ENCODE assay signal across 25 cellular contexts in the genomic region with DNA sequence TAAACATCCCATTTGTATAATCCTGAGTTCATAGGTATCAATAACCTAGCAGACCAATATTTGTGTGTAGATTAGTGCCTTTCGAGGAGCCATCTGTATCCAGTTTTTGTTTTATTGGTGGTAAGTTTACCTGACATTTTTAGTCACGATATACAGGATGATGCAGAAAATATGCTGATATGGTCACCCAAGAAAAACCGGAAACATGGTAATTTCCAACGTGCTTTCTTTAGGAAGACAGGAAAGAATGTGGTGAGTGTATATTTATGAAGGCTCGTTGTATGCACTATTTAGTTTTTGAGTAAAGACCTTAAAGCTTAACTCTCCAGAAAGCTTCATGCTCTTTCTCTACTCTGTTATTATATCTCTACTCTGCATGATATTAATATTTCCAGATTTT.
DNase-seq lines count a peak whose midpoint lies in the region; ATAC-seq, FAIRE-seq and TF ChIP-seq lines count a peak whose summit lies in the region.
"Had no signal": no experiment of that assay in that cellular context is flagged by ENCODE, and none has a peak within 500 bp of the region (broad histone marks: within the 10 kb centered on the region; RNA-seq: fewer than 3 reads in every experiment).

No MANE protein-coding gene starts in this region.

- H2BK15ac ChIP-seq in IMR-90 (ENCODE audit: low read depth, low read length) = no peak overlapping the region

- no peak for ATAC-seq in IMR-90 (ENCODE audit: low read depth)

- H3F3A ChIP-seq in smooth muscle cell (ENCODE audit: low read depth) = no peaks in the 10 kb centered on the region

- peak; percentile 66 for FAIRE-seq in endothelial cell of umbilical vein (lab: Jason Lieb, UNC)
- FAIRE-seq: A204.1, D721Med, G401.6, GM12891, GM19239 had no signal

- H2BK20ac ChIP-seq in IMR-90 (ENCODE audit: low read depth, low read length) = 0 out of 2 replicates have a peak overlapping the region, but pooled peaks have one; percentile 1

- no peak for TF ChIP-seq RAD21 in IMR-90 (IDR thresholded peaks at IDR 0.05; ENCODE audit: low read length)

- no peak overlapping the region for H2AFZ ChIP-seq in IMR-90 (replicated peaks; ENCODE audit: low read length, poor library complexity)
- no peak overlapping the region for H2AFZ ChIP-seq in endothelial cell of umbilical vein (ENCODE audit: low read depth, low read length)
- H2AFZ ChIP-seq in smooth muscle cell (ENCODE audit: low read depth) = no peak overlapping the region

- no peak overlapping the region for H3K4me2 ChIP-seq in IMR-90 (ENCODE audit: low read depth, low read length)
- peak overlapping the region; percentile 73 for H3K4me2 ChIP-seq in endothelial cell of umbilical vein (ENCODE audit: insufficient read depth, low read length)
- peak overlapping the region; percentile 17 for H3K4me2 ChIP-seq in smooth muscle cell
- H3K4me2 ChIP-seq: BLaER1 treated with 17β-estradiol and CSF1 and Interleukin-3, amounts not matched to agents 10 nM and 100 nM had no signal

- CTCF ChIA-PET in IMR-90 (lab: Yijun Ruan, JAX) = no interaction called here
- CTCF ChIA-PET in endothelial cell of umbilical vein (lab: Charles Lee) = interaction anchor here (0.7 to 3.2 kb wide), 10 partner anchors 10 to 247 kb away, joined by 3 to 11 read pairs (median 4); partner anchors contain the start of gene EDN1

- no peak overlapping the region for H4K5ac ChIP-seq in IMR-90 (ENCODE audit: low read depth, low read length)

- dilution Hi-C loops in IMR-90 (cut with HindIII; ENCODE audit: low sequenced_read_pairs, unreplicated experiment) (no loop called here), endothelial cell of umbilical vein (cut with MboI; ENCODE audit: extremely low pct_ligation_motif_present, low sequenced_read_pairs) (no loop called here)

- H3K9me1 ChIP-seq in IMR-90 (ENCODE audit: insufficient read depth, low read length) (no peaks in the 10 kb centered on the region), endothelial cell of umbilical vein (replicated peaks; ENCODE audit: control insufficient read depth, extremely low read depth, insufficient read depth, low read length) (no peaks in the 10 kb centered on the region)

- no peaks in the 10 kb centered on the region for H3K27me3 Mint-ChIP-seq in mesothelial cell of epicardium (ENCODE audit: low read depth)
- H3K27me3 Mint-ChIP-seq: CD4-positive, CD25-positive, alpha-beta regulatory T cell; CD8-positive, alpha-beta memory T cell had no signal

- no peaks in the 10 kb centered on the region for H4K20me1 ChIP-seq in IMR-90 (ENCODE audit: insufficient read depth, low read length)
- no peaks in the 10 kb centered on the region for H4K20me1 ChIP-seq in endothelial cell of umbilical vein (replicated peaks; ENCODE audit: control insufficient read depth, extremely low read depth, insufficient read depth, low read length)
- H4K20me1 ChIP-seq in smooth muscle cell (ENCODE audit: low read depth) = no peaks in the 10 kb centered on the region
- H4K20me1 ChIP-seq: BLaER1 treated with 17β-estradiol and CSF1 and Interleukin-3, amounts not matched to agents 10 nM and 100 nM had no signal

- H2AK9ac ChIP-seq in IMR-90 (replicated peaks; ENCODE audit: low read depth, low read length, poor library complexity) = no peak overlapping the region

- no peak overlapping the region for H3K4me3 Mint-ChIP-seq in mesothelial cell of epicardium
- H3K4me3 Mint-ChIP-seq: B cell; CD4-positive, alpha-beta memory T cell; CD4-positive, CD25-positive, alpha-beta regulatory T cell; CD8-positive, alpha-beta memory T cell had no signal

- TF ChIP-seq POLR2A in IMR-90 (IDR thresholded peaks at IDR 0.05; ENCODE audit: low read depth, low read length) = no peak
- no peak for TF ChIP-seq POLR2A in endothelial cell of umbilical vein (IDR thresholded peaks at IDR 0.05; ENCODE audit: low read depth, low read length)

- H2BK5ac ChIP-seq in IMR-90 (ENCODE audit: low read depth, low read length, poor library complexity, severe bottlenecking) = no peak overlapping the region

- H3K36me3 ChIP-seq in IMR-90 (ENCODE audit: control insufficient read depth, insufficient read depth, low read length) (no peaks in the 10 kb centered on the region), endothelial cell of umbilical vein (ENCODE audit: control insufficient read depth in 2 of 2, extremely low read depth in 1 of 2, insufficient read depth in 2 of 2, low read length in 2 of 2) (no peaks in the 10 kb centered on the region), smooth muscle cell (ENCODE audit: low read depth) (no peaks in the 10 kb centered on the region)
- H3K36me3 ChIP-seq: BLaER1 treated with 17β-estradiol and CSF1 and Interleukin-3, amounts not matched to agents 10 nM and 100 nM had no signal

- H3K27ac Mint-ChIP-seq in mesothelial cell of epicardium = no peak overlapping the region
- H3K27ac Mint-ChIP-seq: B cell; CD4-positive, alpha-beta memory T cell; CD4-positive, CD25-positive, alpha-beta regulatory T cell; CD8-positive, alpha-beta memory T cell had no signal

- H3K27me3 ChIP-seq in IMR-90 (ENCODE audit: control insufficient read depth, insufficient read depth, low read length) = no peaks in the 10 kb centered on the region; the same call in 1 of the 2 replicates
- H3K27me3 ChIP-seq in endothelial cell of umbilical vein (ENCODE audit: control insufficient read depth in 2 of 2, insufficient read depth in 2 of 2, low read length in 2 of 2) = no peaks in the 10 kb centered on the region
- peaks cover 6% of the 10 kb centered on the region for H3K27me3 ChIP-seq in smooth muscle cell (ENCODE audit: low read depth)
- H3K27me3 ChIP-seq: BLaER1 treated with 17β-estradiol and CSF1 and Interleukin-3, amounts not matched to agents 10 nM and 100 nM had no signal

- POLR2A ChIA-PET in IMR-90 (lab: Charles Lee; ENCODE audit: unreplicated experiment) (no interaction called here), endothelial cell of umbilical vein (lab: Charles Lee) (interaction anchor here (0.6 to 1.6 kb wide), 2 partner anchors 237 to 883 kb away, joined by 4 to 6 read pairs; no protein-coding TSS in a partner anchor)

- no peaks in the 10 kb centered on the region for H3K79me1 ChIP-seq in IMR-90 (ENCODE audit: low read depth in 1 of 2, low read length in 2 of 2)

- H3K14ac ChIP-seq in IMR-90 (replicated peaks; ENCODE audit: low read depth, low read length) = no peak overlapping the region

- H4K8ac ChIP-seq in IMR-90 (ENCODE audit: low read depth in 2 of 2, low read length in 2 of 2) = no peak overlapping the region; a peak in 1 of 4 replicates

- no peak overlapping the region for H3K9ac ChIP-seq in IMR-90 (ENCODE audit: low read depth, low read length)
- H3K9ac ChIP-seq in endothelial cell of umbilical vein (replicated peaks; ENCODE audit: extremely low read depth, insufficient read depth, low read length) = peak overlapping the region; percentile 54
- H3K9ac ChIP-seq in smooth muscle cell (ENCODE audit: low read depth) = no peak overlapping the region
- H3K9ac ChIP-seq: BLaER1 treated with 17β-estradiol and CSF1 and Interleukin-3, amounts not matched to agents 10 nM and 100 nM had no signal

- H3K27ac ChIP-seq in IMR-90 (ENCODE audit: insufficient read depth, low read length) (no peak overlapping the region), endothelial cell of umbilical vein (ENCODE audit: insufficient read depth, low read depth, low read length) (peak overlapping the region; percentile 87), smooth muscle cell (ENCODE audit: low read depth) (no peak overlapping the region)
- H3K27ac ChIP-seq: BLaER1 treated with 17β-estradiol and CSF1 and Interleukin-3, amounts not matched to agents 10 nM and 100 nM; C4-2B had no signal

- TF ChIP-seq CTCF in IMR-90 (conservative IDR thresholded peaks at IDR 0.05; ENCODE audit: low read depth, low read length) = no peak
- TF ChIP-seq CTCF in endothelial cell of umbilical vein (IDR thresholded peaks at IDR 0.05; ENCODE audit: extremely low read depth in 1 of 2, insufficient read depth in 1 of 2, low read depth in 1 of 2, low read length in 2 of 2) = no peak
- TF ChIP-seq CTCF in smooth muscle cell (IDR thresholded peaks at IDR 0.05; ENCODE audit: borderline replicate concordance, insufficient read depth, poor library complexity, severe bottlenecking) = no peak
- no peak for TF ChIP-seq CTCF in mesothelial cell of epicardium (IDR thresholded peaks at IDR 0.05; ENCODE audit: unreplicated experiment)

- H3K18ac ChIP-seq in IMR-90 (ENCODE audit: low read depth, low read length) = no peak overlapping the region; the same call in 1 of the 2 replicates

- no peak overlapping the region for H2AK5ac ChIP-seq in IMR-90 (ENCODE audit: low read depth, low read length)

- no peak overlapping the region for H3K56ac ChIP-seq in IMR-90 (ENCODE audit: extremely low read depth, insufficient read depth, low read length)

- no peak overlapping the region for H3K4me3 ChIP-seq in IMR-90 (ENCODE audit: insufficient read depth, low read depth, low read length)
- no peak overlapping the region for H3K4me3 ChIP-seq in endothelial cell of umbilical vein (replicated peaks in 1 of 3; ENCODE audit: insufficient read depth in 1 of 3, low read depth in 1 of 3, low read length in 3 of 3)
- no peak overlapping the region for H3K4me3 ChIP-seq in smooth muscle cell
- H3K4me3 ChIP-seq: BLaER1 treated with 17β-estradiol and CSF1 and Interleukin-3, amounts not matched to agents 10 nM and 100 nM had no signal

- no CpG with 5 or more reads among the region's 5 CpGs for WGBS in IMR-90 (ENCODE audit: extremely low coverage in 2 of 2, insufficient read length in 1 of 2), 2 experiments
- 82% methylated on average over 5 of the region's 5 CpGs for WGBS in smooth muscle cell (ENCODE audit: low lambda C conversion rate)

- H3K23ac ChIP-seq in IMR-90 (ENCODE audit: low read depth, low read length) = no peak overlapping the region

- intact Hi-C loops in IMR-90 (cut with micrococcal nuclease) (no loop called here), endothelial cell of umbilical vein (cut with micrococcal nuclease) (loop anchor here (2.0 to 10.0 kb wide), 4 partner anchors 224 to 524 kb away; partner anchors contain the start of genes EDN1 and HIVEP1)

- H2BK120ac ChIP-seq in IMR-90 (ENCODE audit: low read depth, low read length) = no peak overlapping the region

- H3K4me1 Mint-ChIP-seq in mesothelial cell of epicardium = peaks cover 17% of the 10 kb centered on the region
- H3K4me1 Mint-ChIP-seq: B cell; CD4-positive, alpha-beta memory T cell; CD4-positive, CD25-positive, alpha-beta regulatory T cell; CD8-positive, alpha-beta memory T cell had no signal

- H3K9me3 ChIP-seq in IMR-90 (ENCODE audit: control insufficient read depth, insufficient read depth, low read length) = no peaks in the 10 kb centered on the region
- no peaks in the 10 kb centered on the region for H3K9me3 ChIP-seq in endothelial cell of umbilical vein (replicated peaks; ENCODE audit: control insufficient read depth, insufficient read depth, low read length)
- H3K9me3 ChIP-seq in smooth muscle cell (replicated peaks; ENCODE audit: low read depth) = no peaks in the 10 kb centered on the region
- H3K9me3 ChIP-seq: BLaER1 treated with 17β-estradiol and CSF1 and Interleukin-3, amounts not matched to agents 10 nM and 100 nM; Caco-2 had no signal

- H4K91ac ChIP-seq in IMR-90 (ENCODE audit: insufficient read depth, low read depth, low read length) = no peak overlapping the region

- DNase-seq in IMR-90 (no peak), dermis blood vessel endothelial cell (peak; percentile 49), endothelial cell of umbilical vein (ENCODE audit: low read depth, low spot score) (peak; percentile 63), smooth muscle cell (lab: John Stamatoyannopoulos, UW; ENCODE audit: unreplicated experiment) (no peak), mesothelial cell of epicardium (ENCODE audit: low spot score in 2 of 2, unreplicated experiment in 2 of 2) (no peak), NOMO-1 treated with DMSO at 0.1 percent for 48 hours (lab: John Stamatoyannopoulos, UW; ENCODE audit: unreplicated experiment) (no peak), NCI-H1694 treated with DMSO at 0.1 percent for 48 hours (lab: John Stamatoyannopoulos, UW) (no peak), SKM-1 (lab: John Stamatoyannopoulos, UW; ENCODE audit: unreplicated experiment) (no peak)
- DNase-seq: 8988T; AML-193; Caco-2; Calu3; CD4-positive, alpha-beta memory T cell; CD4-positive, CD25-positive, alpha-beta regulatory T cell; CD8-positive, alpha-beta memory T cell; DMS79 treated with DMSO at 0.1 percent for 48 hours; GF-D8 had no signal

- H3K79me2 ChIP-seq in endothelial cell of umbilical vein (ENCODE audit: control insufficient read depth, insufficient read depth, low read length) = no peaks in the 10 kb centered on the region
- no peaks in the 10 kb centered on the region for H3K79me2 ChIP-seq in smooth muscle cell (ENCODE audit: low read depth)

- no peaks in the 10 kb centered on the region for H3K9me3 Mint-ChIP-seq in mesothelial cell of epicardium
- H3K9me3 Mint-ChIP-seq: CD4-positive, alpha-beta memory T cell; CD8-positive, alpha-beta memory T cell had no signal

- H3K4ac ChIP-seq in IMR-90 (ENCODE audit: low read depth, low read length) = no peak overlapping the region

- BruUV-seq in IMR-90 (replicated peaks; lab: Mats Ljungman, UMichigan) = no TSS peak
- BruUV-seq in endothelial cell of umbilical vein (replicated peaks; lab: Mats Ljungman, UMichigan) = no TSS peak

- in situ Hi-C loops in IMR-90 (cut with MboI; ENCODE audit: low sequenced_read_pairs) = no loop called here

- H3K4me1 ChIP-seq in IMR-90 (ENCODE audit: control insufficient read depth, insufficient read depth, low read length) = peaks cover 7% of the 10 kb centered on the region; the same call in 1 of the 2 replicates
- H3K4me1 ChIP-seq in endothelial cell of umbilical vein (ENCODE audit: control insufficient read depth, extremely low read depth, insufficient read depth, low read length) = peaks cover 47% of the 10 kb centered on the region
- H3K4me1 ChIP-seq in smooth muscle cell (ENCODE audit: low read depth) = no peaks in the 10 kb centered on the region
- H3K4me1 ChIP-seq: BLaER1 treated with 17β-estradiol and CSF1 and Interleukin-3, amounts not matched to agents 10 nM and 100 nM had no signal

- no peaks in the 10 kb centered on the region for H3K36me3 Mint-ChIP-seq in mesothelial cell of epicardium
- H3K36me3 Mint-ChIP-seq: CD4-positive, alpha-beta memory T cell; CD4-positive, CD25-positive, alpha-beta regulatory T cell; CD8-positive, alpha-beta memory T cell had no signal

Comparison
In these comparisons a context has a peak if more than half of its experiments do, and no peak if none do; other contexts are left out.
1. DNase-seq: peak in dermis blood vessel endothelial cell (single experiment) and endothelial cell of umbilical vein (single experiment); none in IMR-90 (single experiment), smooth muscle cell (single experiment), mesothelial cell of epicardium (0 of 2), NOMO-1 treated with DMSO at 0.1 percent for 48 hours (single experiment), NCI-H1694 treated with DMSO at 0.1 percent for 48 hours (single experiment) and SKM-1 (single experiment).